Comparison of ENCODE assay signal across 12 cellular contexts in genomic region chr19:40874874-40875273, GRCh38. TPM values are rescaled to one million over a fixed set of nuclear protein-coding genes. Genes with fewer than 3 reads are reported as not detected.
"Had no signal": no experiment of that assay in that cellular context is flagged by ENCODE, and none has a peak within 500 bp of the region (broad histone marks: within the 10 kb centered on the region; RNA-seq: fewer than 3 reads in every experiment).

No MANE protein-coding gene starts in this region.

RNA-seq across cellular contexts. Expression of gene CYP2A7, which starts 7.2 kb away (rescaled TPM):
- total RNA-seq: cardiac septum, gastroesophageal sphincter, heart right ventricle, left colon, osteocyte, pulmonary artery endothelial cell, smooth muscle cell, thoracic aorta, urinary bladder, WTC11 had no signal
- polyA plus RNA-seq: heart right ventricle, neural cell, smooth muscle cell had no signal

RNA-seq across cellular contexts. Expression of gene CYP2A6, which starts 24.6 kb away (rescaled TPM):
- total RNA-seq: cardiac septum, gastroesophageal sphincter, heart right ventricle, left colon, osteocyte, pulmonary artery endothelial cell, smooth muscle cell, thoracic aorta, urinary bladder had no signal
- polyA plus RNA-seq: esophagus, heart right ventricle, neural cell, smooth muscle cell had no signal
